Comparison of ENCODE assay signal across 12 cellular contexts in genomic region chrX:85992811-85993229, GRCh38. TPM values are rescaled to one million over a fixed set of nuclear protein-coding genes. Genes with fewer than 3 reads are reported as not detected.
DNase-seq lines count a peak whose midpoint lies in the region; ATAC-seq and TF ChIP-seq lines count a peak whose summit lies in the region.
"Had no signal": no experiment of that assay in that cellular context is flagged by ENCODE, and none has a peak within 500 bp of the region (broad histone marks: within the 10 kb centered on the region; RNA-seq: fewer than 3 reads in every experiment).

No MANE protein-coding gene starts in this region.

- TF ChIP-seq CTCF in glutamatergic neuron (IDR thresholded peaks at IDR 0.05; ENCODE audit: partially characterized antibody, unreplicated experiment) = no peak

- no peaks in the 10 kb centered on the region for H3K9me3 Mint-ChIP-seq in glutamatergic neuron (ENCODE audit: unreplicated experiment)

- no peak overlapping the region for H3K4me3 Mint-ChIP-seq in glutamatergic neuron (ENCODE audit: unreplicated experiment)
- H3K4me3 Mint-ChIP-seq: T-cell had no signal

- H3K4me1 Mint-ChIP-seq in glutamatergic neuron (ENCODE audit: low read depth, unreplicated experiment) = peaks cover 4% of the 10 kb centered on the region

- no peaks in the 10 kb centered on the region for H3K27me3 Mint-ChIP-seq in glutamatergic neuron (ENCODE audit: unreplicated experiment)
- H3K27me3 Mint-ChIP-seq: T-cell had no signal

- DNase-seq in A172 (ENCODE audit: low spot score) (peak; percentile 3), EL (peak; percentile 7), NCI-H82 treated with DMSO at 0.1 percent for 48 hours (lab: John Stamatoyannopoulos, UW; ENCODE audit: unreplicated experiment) (peak; percentile 86), fibroblast of gingiva (ENCODE audit: low read depth) (peak; percentile 47), NCI-H128 (lab: John Stamatoyannopoulos, UW; ENCODE audit: unreplicated experiment) (no peak), glutamatergic neuron (no peak)
- DNase-seq: activated T-cell treated with anti-CD3 and anti-CD28 coated beads, Interleukin-2, amount 50 U/mL, for 48 hours; GOT3; T-cell had no signal

- no peaks in the 10 kb centered on the region for H3K36me3 Mint-ChIP-seq in glutamatergic neuron (ENCODE audit: unreplicated experiment)

- no peak overlapping the region for H3K27ac Mint-ChIP-seq in glutamatergic neuron (ENCODE audit: unreplicated experiment)
- H3K27ac Mint-ChIP-seq: T-cell had no signal

- ATAC-seq in HG02840 (IDR thresholded peaks at IDR 0.05; ENCODE audit: low FRiP score, unreplicated experiment) = no peak
- no peak for ATAC-seq in HG02938 (IDR thresholded peaks at IDR 0.05; ENCODE audit: unreplicated experiment)
- ATAC-seq: left lobe of liver, T-cell had no signal

RNA-seq across cellular contexts. Expression of gene CHM, which starts 54.5 kb away (rescaled TPM):
- total RNA-seq in A172 (2014; rRNA removed; shearing (Covaris generic)) = 11.6 and 12.7 TPM in 2 replicates
- total RNA-seq in glutamatergic neuron (ENCODE audit: unreplicated experiment) = 25.2 TPM

Comparison
In these comparisons a context has a peak if more than half of its experiments do, and no peak if none do; other contexts are left out.
1. DNase-seq: peak in A172 (single experiment), EL (single experiment), NCI-H82 treated with DMSO at 0.1 percent for 48 hours (single experiment) and fibroblast of gingiva (single experiment); none in NCI-H128 (single experiment) and glutamatergic neuron (single experiment).